Comparison of ENCODE assay signal across 12 cellular contexts in the genomic region with DNA sequence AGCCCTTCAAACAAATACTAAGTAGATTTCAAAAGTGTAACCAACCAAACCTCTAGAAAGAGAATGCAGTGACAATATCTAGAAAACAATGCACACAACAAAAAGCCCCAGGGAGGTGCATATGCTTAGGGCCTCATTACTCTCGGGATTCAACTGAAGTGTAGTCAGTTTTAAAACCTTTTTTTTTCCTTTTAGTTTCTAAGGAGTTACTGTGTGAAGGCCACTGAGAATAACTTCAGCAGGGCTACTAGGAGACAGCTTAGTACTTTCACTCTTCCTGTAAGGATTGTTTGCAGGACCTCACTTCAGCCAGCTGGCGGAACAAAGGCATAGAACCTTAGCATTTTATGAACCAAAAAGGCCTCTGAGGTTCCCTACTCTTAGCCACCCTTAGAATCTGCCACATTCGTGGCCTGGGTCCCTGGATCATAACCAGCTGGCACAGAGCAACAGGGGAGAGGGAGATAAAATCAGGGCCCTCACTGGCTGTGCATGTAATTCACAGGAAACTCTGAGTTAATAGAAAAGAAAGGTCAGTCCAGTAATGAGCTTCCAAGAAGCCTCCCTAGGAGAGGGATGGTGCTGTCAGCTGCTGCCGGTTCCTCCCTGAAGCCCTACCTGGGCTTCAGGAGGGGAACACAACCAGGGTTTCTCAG. TPM values are rescaled to one million over a fixed set of nuclear protein-coding genes. Genes with fewer than 3 reads are reported as not detected.
DNase-seq lines count a peak whose midpoint lies in the region; ATAC-seq and TF ChIP-seq lines count a peak whose summit lies in the region.
"Had no signal": no experiment of that assay in that cellular context is flagged by ENCODE, and none has a peak within 500 bp of the region (broad histone marks: within the 10 kb centered on the region; RNA-seq: fewer than 3 reads in every experiment).

No MANE protein-coding gene starts in this region.

- H3K9me2 ChIP-seq in Loucy (replicated peaks; ENCODE audit: low read depth, low read length) = no peaks in the 10 kb centered on the region

- H3K27ac Mint-ChIP-seq in CD8-positive, alpha-beta T cell = peak overlapping the region; percentile 86
- H3K27ac Mint-ChIP-seq in natural killer cell = peak overlapping the region; percentile 87 to 89

- no peaks in the 10 kb centered on the region for H3K27me3 ChIP-seq in CD8-positive, alpha-beta T cell (ENCODE audit: insufficient read depth, low read length)
- H3K27me3 ChIP-seq in Loucy (ENCODE audit: insufficient read depth, low read length, poor library complexity, severe bottlenecking) = no peaks in the 10 kb centered on the region

- CTCF ChIA-PET in CD8-positive, alpha-beta T cell (lab: Charles Lee) = interaction anchor here (2.5 kb wide), 1 partner anchor 35 kb away, joined by 7 read pairs; no protein-coding TSS in a partner anchor

- intact Hi-C loops in CD8-positive, alpha-beta T cell (cut with DNase I, micrococcal nuclease) = no loop called here
- intact Hi-C loops in natural killer cell (cut with micrococcal nuclease) = loop anchor here (1.0 kb wide), 2 partner anchors 34 to 70 kb away; no protein-coding TSS in a partner anchor

- H4K20me1 ChIP-seq in Loucy (ENCODE audit: insufficient read depth, low read length, poor library complexity, severe bottlenecking) = peaks cover 66% of the 10 kb centered on the region

- H3K9me3 Mint-ChIP-seq in CD8-positive, alpha-beta T cell = no peaks in the 10 kb centered on the region
- H3K9me3 Mint-ChIP-seq in natural killer cell = no peaks in the 10 kb centered on the region

- no peaks in the 10 kb centered on the region for H3K9me3 ChIP-seq in CD8-positive, alpha-beta T cell (ENCODE audit: low read length)
- no peaks in the 10 kb centered on the region for H3K9me3 ChIP-seq in Loucy (ENCODE audit: insufficient read depth, low read depth, low read length)

- in situ Hi-C loops in astrocyte of the cerebellum (cut with HindIII; ENCODE audit: low sequenced_read_pairs) = loop anchor here (25.0 kb wide), 1 partner anchor 756 kb away; no protein-coding TSS in a partner anchor

- H3K4me3 ChIP-seq in CD8-positive, alpha-beta T cell (ENCODE audit: low read depth, low read length) = no peak overlapping the region
- H3K4me3 ChIP-seq in Loucy (ENCODE audit: low read length, poor library complexity, severe bottlenecking) (peak overlapping the region; percentile 75), astrocyte of the cerebellum (ENCODE audit: low read depth, low read length) (no peak overlapping the region)

- POLR2A ChIA-PET in CD8-positive, alpha-beta T cell (lab: Charles Lee) = no interaction called here

- H3K36me3 ChIP-seq in CD8-positive, alpha-beta T cell (ENCODE audit: insufficient read depth, low read length) = no peaks in the 10 kb centered on the region
- no peaks in the 10 kb centered on the region for H3K36me3 ChIP-seq in Loucy (ENCODE audit: insufficient read depth, low read length)

- H3K79me2 ChIP-seq in Loucy (ENCODE audit: insufficient read depth, low read length) = peaks cover 93% of the 10 kb centered on the region

- TF ChIP-seq CTCF in CD8-positive, alpha-beta T cell (IDR thresholded peaks at IDR 0.05) = no peak
- TF ChIP-seq CTCF in Loucy (conservative IDR thresholded peaks at IDR 0.05; ENCODE audit: low read length) = peak; percentile 35
- peak; percentile 31 for TF ChIP-seq CTCF in astrocyte of the cerebellum (IDR thresholded peaks at IDR 0.05; ENCODE audit: low read depth, low read length, missing control alignments)
- TF ChIP-seq CTCF in natural killer cell (IDR thresholded peaks at IDR 0.05) = no peak

- peak overlapping the region; percentile 83 for H3K4me2 ChIP-seq in Loucy (ENCODE audit: low read depth, low read length, poor library complexity, severe bottlenecking)

- peaks cover 16% of the 10 kb centered on the region for H3K36me3 Mint-ChIP-seq in CD8-positive, alpha-beta T cell
- no peaks in the 10 kb centered on the region for H3K36me3 Mint-ChIP-seq in natural killer cell

- no peak overlapping the region for H2AFZ ChIP-seq in Loucy (ENCODE audit: low read length)

- no peaks in the 10 kb centered on the region for H3F3A ChIP-seq in Loucy (ENCODE audit: low read depth)

- H3K4me1 ChIP-seq in CD8-positive, alpha-beta T cell (ENCODE audit: insufficient read depth, low read length) = peaks cover 57% of the 10 kb centered on the region
- H3K4me1 ChIP-seq in Loucy (ENCODE audit: insufficient read depth, low read length, poor library complexity, severe bottlenecking) = peaks cover 71% of the 10 kb centered on the region

- no peaks in the 10 kb centered on the region for H3K27me3 Mint-ChIP-seq in CD8-positive, alpha-beta T cell (ENCODE audit: low read depth)
- H3K27me3 Mint-ChIP-seq in natural killer cell (ENCODE audit: low read depth in 2 of 2) = no peaks in the 10 kb centered on the region

- H3K27ac ChIP-seq in CD8-positive, alpha-beta T cell (ENCODE audit: low read depth, low read length) = no peak overlapping the region

- peaks cover 80% of the 10 kb centered on the region for H3K4me1 Mint-ChIP-seq in CD8-positive, alpha-beta T cell (ENCODE audit: low read depth)
- peaks cover 82 to 85% of the 10 kb centered on the region in 2 donors for H3K4me1 Mint-ChIP-seq in natural killer cell

- DNase-seq in CD8-positive, alpha-beta T cell = no peak
- DNase-seq in astrocyte of the cerebellum (ENCODE audit: low read depth) (no peak), natural killer cell (no peak), DMS53 (lab: John Stamatoyannopoulos, UW) (no peak)
- DNase-seq: H7; NCI-H82; occipital lobe; stimulated activated naive CD4-positive, alpha-beta T cell treated with Interleukin-2 at 50 U/mL for 16 hours had no signal

- ATAC-seq in CD8-positive, alpha-beta T cell = no peak
- no peak for ATAC-seq in natural killer cell
- no peak for ATAC-seq in GM18519 (IDR thresholded peaks at IDR 0.05; ENCODE audit: low FRiP score, unreplicated experiment)
- ATAC-seq in HG03378 (IDR thresholded peaks at IDR 0.05; ENCODE audit: unreplicated experiment) = no peak
- ATAC-seq in HG03521 (IDR thresholded peaks at IDR 0.05; ENCODE audit: unreplicated experiment) = no peak

- no peak overlapping the region for H3K4me3 Mint-ChIP-seq in CD8-positive, alpha-beta T cell
- peak overlapping the region; percentile 93 for H3K4me3 Mint-ChIP-seq in natural killer cell

- H3K9ac ChIP-seq in Loucy (ENCODE audit: low read depth, low read length, poor library complexity, severe bottlenecking) = peak overlapping the region; percentile 46

RNA-seq across cellular contexts. Expression of gene VOPP1, which starts 3.6 kb away (rescaled TPM):
- total RNA-seq in CD8-positive, alpha-beta T cell = 10 to 100 TPM; 38.7 to 38.9 TPM
- total RNA-seq in natural killer cell = 100 to 1,000 TPM in 2 of 3 donors, 10 to 100 TPM in 1; 79.3 to 115 (median 110) TPM

Comparison
In these comparisons a context has a peak if more than half of its experiments do, and no peak if none do; other contexts are left out.
1. CTCF ChIP-seq: peak in Loucy (single experiment) and astrocyte of the cerebellum (single experiment); none in CD8-positive, alpha-beta T cell (single experiment) and natural killer cell (single experiment).